Comparison of ENCODE assay signal across 23 cellular contexts in the genomic region with DNA sequence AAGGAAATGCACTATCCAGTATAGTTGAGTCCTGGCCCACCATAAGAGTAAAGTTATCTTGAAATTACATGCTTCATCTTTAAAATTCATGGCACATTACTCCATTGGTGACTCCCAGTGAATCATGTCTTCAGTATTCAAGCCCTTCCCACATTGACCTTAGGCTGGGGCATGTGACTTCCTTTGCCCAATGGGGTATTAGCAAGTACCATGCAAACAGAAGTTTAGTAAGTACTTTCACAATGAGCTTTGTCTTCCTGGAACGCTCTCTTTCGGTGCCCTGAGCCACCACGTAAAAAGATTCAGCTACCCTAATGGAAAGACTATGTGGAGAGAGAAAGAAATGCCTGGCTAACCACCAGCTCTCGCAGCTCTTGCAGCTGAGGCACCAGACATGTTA.
DNase-seq lines count a peak whose midpoint lies in the region; ATAC-seq, FAIRE-seq and TF ChIP-seq lines count a peak whose summit lies in the region.
"Had no signal": no experiment of that assay in that cellular context is flagged by ENCODE, and none has a peak within 500 bp of the region (broad histone marks: within the 10 kb centered on the region; RNA-seq: fewer than 3 reads in every experiment).

No MANE protein-coding gene starts in this region.

- no peak overlapping the region for H3K27ac ChIP-seq in K562 (ENCODE audit: extremely low read depth, low read depth, low read length)
- H3K27ac ChIP-seq in CD8-positive, alpha-beta T cell (ENCODE audit: low read depth, low read length), result no peak overlapping the region
- no peak overlapping the region for H3K27ac ChIP-seq in aorta (ENCODE audit: low read depth in 1 of 2, low read length in 2 of 2)
- H3K27ac ChIP-seq: adrenal gland, colonic mucosa, neural progenitor cell, Peyer's patch, prostate gland, SK-N-MC, stomach, tibial nerve had no signal

- H3K9me3 Mint-ChIP-seq in stimulated activated naive CD8-positive, alpha-beta T cell treated with anti-CD3 and anti-CD28 coated beads, Interleukin-15, Interleukin-2, amounts not matched to agents 100 ng/mL and 50 ng/mL, for 24 hours, result peaks cover 9% of the 10 kb centered on the region
- H3K9me3 Mint-ChIP-seq in CD8-positive, alpha-beta T cell, result no peaks in the 10 kb centered on the region
- H3K9me3 Mint-ChIP-seq: CD8-positive, alpha-beta memory T cell; effector memory CD8-positive, alpha-beta T cell; neural progenitor cell had no signal

- H3K4me3 Mint-ChIP-seq in stimulated activated naive CD8-positive, alpha-beta T cell treated with anti-CD3 and anti-CD28 coated beads, Interleukin-15, Interleukin-2, amounts not matched to agents 100 ng/mL and 50 ng/mL, for 24 hours, result no peak overlapping the region
- no peak overlapping the region for H3K4me3 Mint-ChIP-seq in CD8-positive, alpha-beta T cell
- H3K4me3 Mint-ChIP-seq: CD8-positive, alpha-beta memory T cell; effector memory CD8-positive, alpha-beta T cell; neural progenitor cell had no signal

- POLR2A ChIA-PET in K562 (lab: Yijun Ruan, JAX), result interaction anchor here (1.2 kb wide), 1 partner anchor 177 kb away, joined by 3 read pairs; no protein-coding TSS in a partner anchor
- POLR2A ChIA-PET in CD8-positive, alpha-beta T cell (lab: Charles Lee), result interaction anchor here (0.5 to 1.0 kb wide), 2 partner anchors 47 to 291 kb away, joined by 3 to 7 read pairs; no protein-coding TSS in a partner anchor

- TF ChIP-seq CTCF in K562 (IDR thresholded peaks at IDR 0.05 in 2 of 3, conservative IDR thresholded peaks at IDR 0.05 in 1 of 3; ENCODE audit: insufficient read depth in 2 of 3, low read depth in 1 of 3, low read length in 3 of 3), result no peak
- TF ChIP-seq CTCF in CD8-positive, alpha-beta T cell (IDR thresholded peaks at IDR 0.05), result no peak

- TF ChIP-seq POLR2A in K562 (conservative IDR thresholded peaks at IDR 0.05), result no peak

- peak; percentile 13 to 14 for DNase-seq in stimulated activated CD4-positive, alpha-beta T cell treated with anti-CD3 and anti-CD28 coated beads, Interleukin-15, amount 100 ng/mL, for 48 hours (ENCODE audit: low read depth in 2 of 2)
- DNase-seq in stimulated activated CD4-positive, alpha-beta T cell treated with anti-CD3 and anti-CD28 coated beads, Interleukin-4, amount 100 ng/mL, for 1 hour, result no peak
- DNase-seq in M059J (ENCODE audit: low read depth) (peak; percentile 19), K562 (ENCODE audit: extremely low read depth in 1 of 4, low spot score in 3 of 4) (no peak), aorta (no peak)
- DNase-seq in CD8-positive, alpha-beta T cell, result no peak
- DNase-seq: activated CD8-positive, alpha-beta memory T cell treated with anti-CD3 and anti-CD28 coated beads for 24 hours; adrenal gland; CD8-positive, alpha-beta memory T cell; colonic mucosa; effector memory CD8-positive, alpha-beta T cell; kidney; NCI-H2081; NCI-H446; Peyer's patch; stimulated activated CD4-positive, alpha-beta T cell treated with anti-CD3 and anti-CD28 coated beads, Interleukin-2, amount 100 ng/mL, for 24 hours; stomach had no signal

- no peaks in the 10 kb centered on the region for H4K20me1 ChIP-seq in K562 (replicated peaks; ENCODE audit: control insufficient read depth, insufficient read depth, low read length)

- no peak overlapping the region for H3K4me2 ChIP-seq in K562 (ENCODE audit: insufficient read depth, low read length)
- H3K4me2 ChIP-seq: neural progenitor cell had no signal

- intact Hi-C loops in K562 (cut with micrococcal nuclease), result no loop called here
- intact Hi-C loops in CD8-positive, alpha-beta T cell (cut with DNase I, micrococcal nuclease), result loop anchor here in 1 of 2 experiments (5.0 kb wide), 1 partner anchor 79 kb away; no protein-coding TSS in a partner anchor
- intact Hi-C loops in aorta (cut with DNase I), result no loop called here

- no peak for FAIRE-seq in K562 (lab: Jason Lieb, UNC)
- FAIRE-seq: kidney had no signal

- 7% methylated on average over 4 of the region's 4 CpGs for WGBS in K562 (ENCODE audit: insufficient coverage, low coverage, missing lambda C conversion rate)
- WGBS in aorta, 2 donors, result 66 to 69% methylated on average over 4 of the region's 4 CpGs

- peaks cover 3% of the 10 kb centered on the region for H3K36me3 Mint-ChIP-seq in stimulated activated naive CD8-positive, alpha-beta T cell treated with anti-CD3 and anti-CD28 coated beads, Interleukin-15, Interleukin-2, amounts not matched to agents 100 ng/mL and 50 ng/mL, for 24 hours (ENCODE audit: low read depth)
- no peaks in the 10 kb centered on the region for H3K36me3 Mint-ChIP-seq in CD8-positive, alpha-beta T cell
- H3K36me3 Mint-ChIP-seq: CD8-positive, alpha-beta memory T cell; neural progenitor cell had no signal

- no peak overlapping the region for H3K9ac ChIP-seq in K562 (ENCODE audit: insufficient read depth in 1 of 2, low read depth in 2 of 2, low read length in 2 of 2)
- H3K9ac ChIP-seq: neural progenitor cell had no signal

- no TSS peak for BruUV-seq in K562 (replicated peaks; lab: Mats Ljungman, UMichigan)

- H3K27me3 Mint-ChIP-seq in stimulated activated naive CD8-positive, alpha-beta T cell treated with anti-CD3 and anti-CD28 coated beads, Interleukin-15, Interleukin-2, amounts not matched to agents 100 ng/mL and 50 ng/mL, for 24 hours, result no peaks in the 10 kb centered on the region
- H3K27me3 Mint-ChIP-seq in CD8-positive, alpha-beta T cell (ENCODE audit: low read depth), result no peaks in the 10 kb centered on the region

- no peak for TF ChIP-seq EP300 in K562 (IDR thresholded peaks at IDR 0.05; ENCODE audit: low read length)

- in situ Hi-C loops in K562 (cut with MboI), result no loop called here

- CTCF ChIA-PET in K562 (lab: Yijun Ruan, JAX; ENCODE audit: low intra/inter-chr PET ratio), result no interaction called here
- CTCF ChIA-PET in CD8-positive, alpha-beta T cell (lab: Charles Lee), result no interaction called here

- H2AFZ ChIP-seq in K562 (ENCODE audit: low read depth, low read length), result no peak overlapping the region
- H2AFZ ChIP-seq: neural progenitor cell had no signal

- H3K9me1 ChIP-seq in K562 (ENCODE audit: control insufficient read depth, insufficient read depth, low read length), result no peaks in the 10 kb centered on the region

- H3K4me1 Mint-ChIP-seq in stimulated activated naive CD8-positive, alpha-beta T cell treated with anti-CD3 and anti-CD28 coated beads, Interleukin-15, Interleukin-2, amounts not matched to agents 100 ng/mL and 50 ng/mL, for 24 hours (ENCODE audit: low read depth), result peaks cover 36% of the 10 kb centered on the region
- H3K4me1 Mint-ChIP-seq in CD8-positive, alpha-beta T cell (ENCODE audit: low read depth), result peaks cover 32% of the 10 kb centered on the region
- H3K4me1 Mint-ChIP-seq: neural progenitor cell had no signal

- H3K9me3 ChIP-seq in K562 (replicated peaks; ENCODE audit: control insufficient read depth, insufficient read depth, low read depth, low read length), result no peaks in the 10 kb centered on the region
- H3K9me3 ChIP-seq in CD8-positive, alpha-beta T cell (ENCODE audit: low read length), result no peaks in the 10 kb centered on the region
- H3K9me3 ChIP-seq in aorta (ENCODE audit: control insufficient read depth, low read length), result no peaks in the 10 kb centered on the region
- H3K9me3 ChIP-seq: adrenal gland, colonic mucosa, Peyer's patch, prostate gland, stomach, tibial nerve had no signal

- peak overlapping the region; percentile 65 for H3K27ac Mint-ChIP-seq in stimulated activated naive CD8-positive, alpha-beta T cell treated with anti-CD3 and anti-CD28 coated beads, Interleukin-15, Interleukin-2, amounts not matched to agents 100 ng/mL and 50 ng/mL, for 24 hours
- no peak overlapping the region for H3K27ac Mint-ChIP-seq in CD8-positive, alpha-beta T cell
- H3K27ac Mint-ChIP-seq: CD8-positive, alpha-beta memory T cell; effector memory CD8-positive, alpha-beta T cell; neural progenitor cell had no signal

- H3K27me3 ChIP-seq in K562 (ENCODE audit: control insufficient read depth in 2 of 2, insufficient read depth in 2 of 2, low read length in 2 of 2), result no peaks in the 10 kb centered on the region; a peak in 2 of 5 replicates
- H3K27me3 ChIP-seq in CD8-positive, alpha-beta T cell (ENCODE audit: insufficient read depth, low read length), result no peaks in the 10 kb centered on the region
- H3K27me3 ChIP-seq in aorta (ENCODE audit: control insufficient read depth in 1 of 2, insufficient read depth in 2 of 2, low read length in 1 of 2), result no peaks in the 10 kb centered on the region
- H3K27me3 ChIP-seq: adrenal gland, colonic mucosa, neural progenitor cell, Peyer's patch, stomach, tibial nerve had no signal

- no peak for TF ChIP-seq RAD21 in K562 (CRISPR knock-in tag; conservative IDR thresholded peaks at IDR 0.05 in 1 of 2, IDR thresholded peaks at IDR 0.05 in 1 of 2)

- no peak overlapping the region for H3K4me3 ChIP-seq in K562
- H3K4me3 ChIP-seq in CD8-positive, alpha-beta T cell (ENCODE audit: low read depth, low read length), result no peak overlapping the region
- H3K4me3 ChIP-seq in aorta (ENCODE audit: low read length in 2 of 2), result no peak overlapping the region
- H3K4me3 ChIP-seq: adrenal gland, colonic mucosa, neural progenitor cell, Peyer's patch, prostate gland, SK-N-MC, stomach, tibial nerve had no signal

- no peaks in the 10 kb centered on the region for H3K36me3 ChIP-seq in K562 (ENCODE audit: control insufficient read depth, insufficient read depth, low read length)
- H3K36me3 ChIP-seq in CD8-positive, alpha-beta T cell (ENCODE audit: insufficient read depth, low read length), result no peaks in the 10 kb centered on the region
- no peaks in the 10 kb centered on the region for H3K36me3 ChIP-seq in aorta (ENCODE audit: control insufficient read depth in 1 of 2, insufficient read depth in 2 of 2, low read length in 1 of 2)
- H3K36me3 ChIP-seq: adrenal gland, colonic mucosa, neural progenitor cell, Peyer's patch, prostate gland, stomach, tibial nerve had no signal

- H3K4me1 ChIP-seq in K562 (replicated peaks in 1 of 2; ENCODE audit: control insufficient read depth in 2 of 2, insufficient read depth in 2 of 2, low read length in 2 of 2) (no peaks in the 10 kb centered on the region; a peak in 1 of 5 replicates), aorta (ENCODE audit: control insufficient read depth in 1 of 2, insufficient read depth in 2 of 2, low read length in 2 of 2) (no peaks in the 10 kb centered on the region)
- H3K4me1 ChIP-seq in CD8-positive, alpha-beta T cell (ENCODE audit: insufficient read depth, low read length), result peaks cover 16% of the 10 kb centered on the region
- H3K4me1 ChIP-seq: adrenal gland, colonic mucosa, neural progenitor cell, Peyer's patch, prostate gland, stomach, tibial nerve had no signal

- ATAC-seq in K562 (peak; percentile 56; the same call in 2 of the 3 replicates), GM18907 (IDR thresholded peaks at IDR 0.05; ENCODE audit: unreplicated experiment) (no peak), aorta (ENCODE audit: low FRiP score) (no peak)
- ATAC-seq in CD8-positive, alpha-beta T cell, result no peak
- ATAC-seq: effector memory CD8-positive, alpha-beta T cell had no signal

- no peaks in the 10 kb centered on the region for H3K79me2 ChIP-seq in K562 (ENCODE audit: control insufficient read depth, insufficient read depth, low read length)

TF ChIP-seq in K562, 482 proteins besides CTCF, POLR2A, EP300 and RAD21 (continues in another document):
- TF ChIP-seq PCBP1 (IDR thresholded peaks at IDR 0.05; ENCODE audit: low read depth, low read length, poor library complexity, severe bottlenecking), result no peak
- TF ChIP-seq RAD51 (IDR thresholded peaks at IDR 0.05; ENCODE audit: borderline replicate concordance, low read depth), result peak; percentile 60

Comparison
In these comparisons a context has a peak if more than half of its experiments do, and no peak if none do; other contexts are left out.
1. DNase-seq: peak in stimulated activated CD4-positive, alpha-beta T cell treated with anti-CD3 and anti-CD28 coated beads, Interleukin-15, amount 100 ng/mL, for 48 hours (2 of 2) and M059J (single experiment); none in stimulated activated CD4-positive, alpha-beta T cell treated with anti-CD3 and anti-CD28 coated beads, Interleukin-4, amount 100 ng/mL, for 1 hour (single experiment), K562 (0 of 4), CD8-positive, alpha-beta T cell (0 of 7) and aorta (0 of 2).